In the genomic region with DNA sequence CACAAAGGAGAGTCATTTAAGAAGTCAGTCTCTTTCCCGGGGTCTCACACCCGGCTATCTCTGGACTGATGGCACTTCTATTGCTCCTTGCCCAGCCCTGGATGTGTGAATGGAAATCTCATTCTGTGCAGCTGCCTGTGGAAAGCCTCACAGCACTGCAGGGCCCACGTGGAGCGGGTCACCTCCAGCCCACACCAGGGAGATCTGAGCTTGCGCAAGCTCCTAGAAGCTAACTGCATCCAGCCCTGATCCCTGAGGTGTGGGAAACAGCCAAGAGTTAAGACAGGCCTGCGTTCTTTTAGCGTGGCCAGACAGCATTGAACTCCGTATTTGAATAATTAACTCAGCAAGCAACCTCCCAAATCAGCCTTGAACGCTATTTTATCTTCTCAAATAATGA, we compare ENCODE assay signal across 1 cellular context.
TF ChIP-seq lines count a peak whose summit lies in the region.

No MANE protein-coding gene starts in this region.

TF ChIP-seq in IMR-90, 13 proteins besides CTCF, POLR2A, EP300 and RAD21 (continued from another document):
- TF ChIP-seq, protein P1, sequence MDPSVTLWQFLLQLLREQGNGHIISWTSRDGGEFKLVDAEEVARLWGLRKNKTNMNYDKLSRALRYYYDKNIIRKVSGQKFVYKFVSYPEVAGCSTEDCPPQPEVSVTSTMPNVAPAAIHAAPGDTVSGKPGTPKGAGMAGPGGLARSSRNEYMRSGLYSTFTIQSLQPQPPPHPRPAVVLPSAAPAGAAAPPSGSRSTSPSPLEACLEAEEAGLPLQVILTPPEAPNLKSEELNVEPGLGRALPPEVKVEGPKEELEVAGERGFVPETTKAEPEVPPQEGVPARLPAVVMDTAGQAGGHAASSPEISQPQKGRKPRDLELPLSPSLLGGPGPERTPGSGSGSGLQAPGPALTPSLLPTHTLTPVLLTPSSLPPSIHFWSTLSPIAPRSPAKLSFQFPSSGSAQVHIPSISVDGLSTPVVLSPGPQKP (IDR thresholded peaks at IDR 0.05; ENCODE audit: borderline replicate concordance, low read depth, low read length), result no peak
- TF ChIP-seq RFX5 (IDR thresholded peaks at IDR 0.05; ENCODE audit: low read depth, low read length), result no peak
- TF ChIP-seq RCOR1 (IDR thresholded peaks at IDR 0.05; ENCODE audit: insufficient replicate concordance, low read length), result no peak
- TF ChIP-seq FOS (IDR thresholded peaks at IDR 0.05; ENCODE audit: low read depth, low read length), result no peak
